ENCODE assay signal across 1 cellular context in the genomic region with DNA sequence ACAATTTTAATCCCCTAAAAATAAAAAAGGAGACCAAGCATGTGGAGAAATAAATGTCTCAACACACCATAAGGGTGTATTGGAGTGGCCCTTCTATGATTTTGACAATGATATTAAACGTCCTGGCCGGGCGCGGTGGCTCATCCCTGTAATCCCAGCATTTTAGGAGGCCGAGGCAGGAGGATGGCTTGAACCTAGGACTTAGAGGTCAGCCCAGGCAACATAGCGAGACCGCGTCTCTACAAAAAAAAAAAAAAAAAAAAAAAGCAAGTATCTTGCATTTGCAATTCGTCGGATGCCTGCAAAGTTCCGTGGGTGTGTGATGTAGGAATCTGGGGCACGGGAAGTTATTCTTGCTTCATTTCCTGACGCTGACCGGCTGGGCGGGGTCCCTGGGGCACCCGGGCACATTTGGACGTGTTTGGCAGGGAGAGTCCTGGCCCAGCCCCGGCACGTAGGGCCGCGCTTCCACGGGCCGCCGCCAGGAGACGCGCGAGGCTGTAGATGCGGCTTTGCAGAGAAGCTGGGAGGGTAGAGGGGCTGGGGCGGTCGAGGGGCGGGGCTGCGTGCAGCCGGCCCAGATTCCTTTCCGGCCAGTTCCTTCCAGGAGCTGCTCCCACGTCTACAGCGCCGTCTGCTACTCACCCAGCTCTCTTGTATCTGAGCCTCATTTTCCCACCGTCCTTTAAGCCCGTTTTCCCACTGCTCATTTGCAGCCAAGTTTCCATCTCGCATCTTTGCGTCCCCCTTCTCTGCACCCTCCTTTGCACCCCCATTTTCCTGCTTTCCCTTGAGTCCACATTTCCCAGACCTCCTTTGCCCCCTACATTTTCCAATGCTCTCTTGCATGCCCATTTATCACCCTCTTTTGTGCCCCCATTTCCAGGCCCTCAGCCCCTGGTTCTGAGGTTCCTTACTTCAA.
TF ChIP-seq lines count a peak whose summit lies in the region.

No MANE protein-coding gene starts in this region.

TF ChIP-seq in endothelial cell of umbilical vein, 7 proteins besides CTCF, POLR2A, EP300 and RAD21 (continued from another document):
- TF ChIP-seq JUN (IDR thresholded peaks at IDR 0.05; ENCODE audit: borderline replicate concordance, insufficient read depth, insufficient read length, low read depth) (no peak), FOS (IDR thresholded peaks at IDR 0.05; ENCODE audit: borderline replicate concordance, insufficient read depth, low read length) (peak; percentile 13), GATA2 (IDR thresholded peaks at IDR 0.05; ENCODE audit: insufficient read depth, insufficient read length, low read depth, low read length) (no peak), POLR2AphosphoS5 (IDR thresholded peaks at IDR 0.05; ENCODE audit: insufficient read depth, low read depth, low read length) (peak; percentile 72)
